ENCODE assay signal across 2 cellular contexts in the genomic region with DNA sequence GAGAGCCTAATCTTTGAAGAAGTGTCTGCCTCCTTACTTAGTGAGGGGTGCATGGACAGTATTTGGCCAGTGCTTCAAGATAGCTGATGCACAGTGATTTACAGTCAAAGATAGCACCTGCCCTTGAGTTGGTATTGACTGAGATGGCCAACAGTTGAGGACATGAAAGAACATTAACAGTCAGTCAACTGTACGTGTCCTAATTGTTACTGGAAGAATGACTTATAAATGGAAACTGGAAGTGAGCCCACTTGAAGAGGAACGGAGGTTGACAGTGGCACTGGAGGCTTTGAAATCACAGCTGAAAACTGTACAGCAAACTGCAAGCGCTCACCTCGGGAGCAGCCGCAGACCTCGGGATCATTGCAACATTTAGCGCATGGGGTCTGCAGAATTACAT.
A peak's percentile ranks its signal among the peaks of the same experiment; 100 is the strongest.
TF ChIP-seq lines count a peak whose summit lies in the region.

No MANE protein-coding gene starts in this region.

TF ChIP-seq in HEK293, 187 proteins besides CTCF, POLR2A, EP300 and RAD21 (continued from another document):
- TF ChIP-seq, protein P1, sequence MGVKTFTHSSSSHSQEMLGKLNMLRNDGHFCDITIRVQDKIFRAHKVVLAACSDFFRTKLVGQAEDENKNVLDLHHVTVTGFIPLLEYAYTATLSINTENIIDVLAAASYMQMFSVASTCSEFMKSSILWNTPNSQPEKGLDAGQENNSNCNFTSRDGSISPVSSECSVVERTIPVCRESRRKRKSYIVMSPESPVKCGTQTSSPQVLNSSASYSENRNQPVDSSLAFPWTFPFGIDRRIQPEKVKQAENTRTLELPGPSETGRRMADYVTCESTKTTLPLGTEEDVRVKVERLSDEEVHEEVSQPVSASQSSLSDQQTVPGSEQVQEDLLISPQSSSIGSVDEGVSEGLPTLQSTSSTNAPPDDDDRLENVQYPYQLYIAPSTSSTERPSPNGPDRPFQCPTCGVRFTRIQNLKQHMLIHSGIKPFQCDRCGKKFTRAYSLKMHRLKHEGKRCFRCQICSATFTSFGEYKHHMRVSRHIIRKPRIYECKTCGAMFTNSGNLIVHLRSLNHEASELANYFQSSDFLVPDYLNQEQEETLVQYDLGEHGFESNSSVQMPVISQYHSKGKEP (tag by site-specific recombination; IDR thresholded peaks at IDR 0.05): 0 out of 2 replicates have a peak, but pooled peaks have one; percentile 7

TF ChIP-seq in H1, 55 proteins besides CTCF, POLR2A, EP300 and RAD21 (continued from another document):
- TF ChIP-seq BACH1 (IDR thresholded peaks at IDR 0.05; ENCODE audit: low read length): no peak
- no peak for TF ChIP-seq CEBPB (IDR thresholded peaks at IDR 0.05; ENCODE audit: low read depth, low read length)
- TF ChIP-seq GABPA (IDR thresholded peaks at IDR 0.05; ENCODE audit: borderline replicate concordance, insufficient read depth, low read length): no peak
- no peak for TF ChIP-seq ASH2L (IDR thresholded peaks at IDR 0.05; ENCODE audit: low read length)
- TF ChIP-seq, protein P2, sequence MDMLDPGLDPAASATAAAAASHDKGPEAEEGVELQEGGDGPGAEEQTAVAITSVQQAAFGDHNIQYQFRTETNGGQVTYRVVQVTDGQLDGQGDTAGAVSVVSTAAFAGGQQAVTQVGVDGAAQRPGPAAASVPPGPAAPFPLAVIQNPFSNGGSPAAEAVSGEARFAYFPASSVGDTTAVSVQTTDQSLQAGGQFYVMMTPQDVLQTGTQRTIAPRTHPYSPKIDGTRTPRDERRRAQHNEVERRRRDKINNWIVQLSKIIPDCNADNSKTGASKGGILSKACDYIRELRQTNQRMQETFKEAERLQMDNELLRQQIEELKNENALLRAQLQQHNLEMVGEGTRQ (IDR thresholded peaks at IDR 0.05; ENCODE audit: low read length): no peak
